In the genomic region with DNA sequence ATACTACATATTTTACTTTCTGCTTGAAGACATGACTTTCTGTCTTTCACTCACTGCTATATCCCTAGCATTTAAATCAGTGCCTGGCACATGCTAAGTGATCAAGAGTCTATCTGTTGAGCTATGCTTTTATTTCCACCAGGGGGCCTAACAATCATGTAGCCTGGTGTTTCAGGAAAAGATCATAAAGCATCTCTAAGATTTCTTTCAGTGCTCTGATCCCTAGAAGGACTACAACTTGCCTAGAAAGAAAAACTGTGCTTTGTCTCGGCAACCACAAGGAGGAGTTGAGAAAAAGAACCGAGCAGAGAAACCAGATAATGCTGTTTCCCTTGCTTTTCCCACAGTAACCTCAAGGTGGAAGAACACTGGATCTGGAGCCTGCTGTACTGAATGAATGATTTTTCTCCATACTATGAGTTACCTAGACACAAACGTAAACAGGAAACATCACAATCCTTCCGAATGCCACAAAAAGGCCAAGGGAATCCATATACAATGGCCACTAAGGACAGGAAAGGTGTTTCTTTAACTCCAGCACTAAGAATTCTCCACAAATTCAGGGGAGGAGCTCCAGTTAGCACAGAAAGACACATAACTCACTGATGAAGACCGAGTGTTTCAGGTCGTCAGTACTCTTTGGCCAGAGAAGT, we compare ENCODE assay signal across 8 cellular contexts. TPM values are rescaled to one million over a fixed set of nuclear protein-coding genes. Genes with fewer than 3 reads are reported as not detected.
A peak's percentile ranks its signal among the peaks of the same experiment; 100 is the strongest.
DNase-seq lines count a peak whose midpoint lies in the region; ATAC-seq lines count a peak whose summit lies in the region.

No MANE protein-coding gene starts in this region.

- ATAC-seq in left lobe of liver = peak; percentile 37
- no peak for ATAC-seq in GM21619 (IDR thresholded peaks at IDR 0.05; ENCODE audit: unreplicated experiment)

- H3K27ac ChIP-seq in subcutaneous abdominal adipose tissue (ENCODE audit: low read depth, low read length) = peak overlapping the region; percentile 97

- DNase-seq in stimulated activated naive CD4-positive, alpha-beta T cell (lab: John Stamatoyannopoulos, UW) = peak in 5 of 6 experiments; percentile 11 to 68 (median 46)
- DNase-seq in stimulated activated naive CD4-positive, alpha-beta T cell treated with Interleukin-2 at 50 U/mL for 16 hours (lab: John Stamatoyannopoulos, UW) = no peak
- DNase-seq in NCI-H1092 treated with DMSO at 0.1 percent for 48 hours (lab: John Stamatoyannopoulos, UW) (peak; percentile 56), SIG-M5 treated with dmso at 0.1 percent for 504 hours (lab: John Stamatoyannopoulos, UW; ENCODE audit: unreplicated experiment) (peak; percentile 91), dermis microvascular lymphatic vessel endothelial cell (ENCODE audit: low read depth in 2 of 2) (peak; percentile 56 to 94), left lobe of liver (ENCODE audit: low spot score) (no peak)

- peaks cover 0 to 2% (median 0%) of the 10 kb centered on the region in 5 donors for H3K9me3 ChIP-seq in subcutaneous abdominal adipose tissue (ENCODE audit: control insufficient read depth in 5 of 5, low read length in 5 of 5)

- H3K9ac ChIP-seq in subcutaneous abdominal adipose tissue (ENCODE audit: low read length in 5 of 5) = peak overlapping the region; percentile 85 to 94 (median 93)

- H3K4me1 ChIP-seq in subcutaneous abdominal adipose tissue (ENCODE audit: control insufficient read depth in 5 of 5, insufficient read depth in 5 of 5, low read length in 5 of 5) = peaks cover 17 to 36% (median 31%) of the 10 kb centered on the region in 5 donors

- peak overlapping the region; percentile 83 to 90 (median 90) for H3K4me3 ChIP-seq in subcutaneous abdominal adipose tissue (ENCODE audit: low read depth in 1 of 5, low read length in 5 of 5)

- H3K27me3 ChIP-seq in subcutaneous abdominal adipose tissue (ENCODE audit: control insufficient read depth in 5 of 5, insufficient read depth in 4 of 5, low read length in 5 of 5) = no peaks in the 10 kb centered on the region

- no peaks in the 10 kb centered on the region for H3K36me3 ChIP-seq in subcutaneous abdominal adipose tissue (ENCODE audit: control insufficient read depth in 5 of 5, insufficient read depth in 5 of 5, low read length in 5 of 5)

RNA-seq across cellular contexts. Expression of a gene that starts 1.2 kb away (rescaled TPM):
- total RNA-seq in dermis microvascular lymphatic vessel endothelial cell (10.4 and 10.5 TPM in 2 replicates), left lobe of liver (10.8 TPM)

Comparison
In these comparisons a context has a peak if more than half of its experiments do, and no peak if none do; other contexts are left out.
1. DNase-seq: peak in stimulated activated naive CD4-positive, alpha-beta T cell (5 of 6), NCI-H1092 treated with DMSO at 0.1 percent for 48 hours (single experiment), SIG-M5 treated with dmso at 0.1 percent for 504 hours (single experiment) and dermis microvascular lymphatic vessel endothelial cell (2 of 2); none in stimulated activated naive CD4-positive, alpha-beta T cell treated with Interleukin-2 at 50 U/mL for 16 hours (single experiment) and left lobe of liver (single experiment).